In the genomic region with DNA sequence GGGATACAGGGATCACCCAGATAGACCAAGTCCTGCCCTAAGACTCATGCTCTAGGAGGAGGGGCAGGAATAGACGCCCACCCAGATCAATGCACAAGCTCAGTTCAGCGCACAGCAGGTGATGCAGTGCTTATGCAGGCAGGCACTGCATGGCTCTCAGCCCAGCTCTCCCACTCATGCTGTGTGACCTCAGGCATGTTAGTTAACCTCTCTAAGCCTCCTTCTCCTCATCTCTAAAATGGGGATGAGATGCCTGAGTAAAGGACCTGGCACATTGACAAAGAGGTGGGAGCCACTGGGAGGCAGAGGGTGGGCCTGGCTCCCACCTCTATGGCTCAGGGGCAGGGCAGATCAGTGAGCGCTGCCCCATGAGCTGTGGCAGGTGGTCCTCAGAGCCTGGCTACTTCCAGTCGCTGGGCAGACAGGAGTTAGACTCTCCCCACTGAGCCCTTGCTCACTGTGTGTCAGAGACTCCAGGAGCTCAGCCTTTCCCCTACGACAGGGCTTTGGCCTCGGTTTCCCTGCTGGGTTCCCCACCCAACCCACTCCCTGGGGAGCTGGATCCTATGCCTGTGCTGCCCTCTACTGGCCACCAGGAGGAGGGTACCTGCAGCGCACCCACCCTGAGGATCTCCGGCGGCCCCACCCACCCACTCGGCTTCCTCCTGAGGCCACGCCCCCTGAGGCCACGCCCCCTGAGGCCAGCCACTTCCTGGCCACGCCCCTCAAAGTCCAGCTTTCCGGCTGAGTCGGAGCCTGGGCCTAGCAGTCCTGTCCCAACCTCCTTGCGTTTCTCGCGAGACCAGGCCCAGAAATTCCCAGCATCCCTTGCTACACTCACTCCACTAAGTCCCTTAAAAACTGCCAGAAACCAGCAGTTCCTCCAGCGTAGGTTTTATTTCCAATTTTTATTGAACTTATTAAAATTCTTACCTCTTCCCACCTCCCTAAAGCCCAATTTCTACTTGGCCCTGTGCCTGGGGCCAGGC, we compare ENCODE assay signal across 8 cellular contexts.
DNase-seq lines count a peak whose midpoint lies in the region; ATAC-seq and TF ChIP-seq lines count a peak whose summit lies in the region.

No MANE protein-coding gene starts in this region.

- H3K4me3 ChIP-seq in HL-60 (replicated peaks; ENCODE audit: insufficient read depth, low read length) (no peak overlapping the region), heart left ventricle (no peak overlapping the region), retinal pigment epithelial cell (ENCODE audit: low read length) (no peak overlapping the region)

- H3K4me1 ChIP-seq in heart left ventricle: no peaks in the 10 kb centered on the region

- intact Hi-C loops in heart left ventricle (cut with DNase I): loop anchor here in 6 of 10 donors (5.0 to 10.0 kb wide), 4 partner anchors 223 to 233 kb away; no protein-coding TSS in a partner anchor

- ATAC-seq in heart left ventricle (peak; percentile 47 to 93 (median 81)), HG03521 (IDR thresholded peaks at IDR 0.05; ENCODE audit: unreplicated experiment) (no peak)

- no peaks in the 10 kb centered on the region for H3K36me3 ChIP-seq in heart left ventricle

- H3K9me3 ChIP-seq in heart left ventricle: peaks cover 0 to 26% (median 16%) of the 10 kb centered on the region in 12 donors

- WGBS in heart left ventricle, 4 donors: 30 to 37% (median 34%) methylated on average over 11 to 19 of the region's 19 CpGs

- peak; percentile 97 for DNase-seq in CMK (ENCODE audit: low read depth)
- DNase-seq in HL-60 (ENCODE audit: low read depth in 1 of 2, low spot score in 1 of 2): peak; percentile 43 to 74
- DNase-seq in SHP77 (lab: John Stamatoyannopoulos, UW): peak; percentile 76 to 81
- peak; percentile 81 for DNase-seq in activated effector memory CD4-positive, alpha-beta T cell treated with anti-CD3 and anti-CD28 coated beads, Interleukin-2, amount 50 U/mL, for 16 hours
- peak in 4 of 5 donors; percentile 20 to 72 (median 38) for DNase-seq in heart left ventricle
- DNase-seq in retinal pigment epithelial cell (ENCODE audit: low read depth): peak; percentile 23
- DNase-seq in cortex of kidney (lab: John Stamatoyannopoulos, UW): no peak

- TF ChIP-seq POLR2A in heart left ventricle (IDR thresholded peaks at IDR 0.05): no peak

- no peaks in the 10 kb centered on the region for H3K27me3 ChIP-seq in HL-60 (ENCODE audit: insufficient read depth, poor library complexity, severe bottlenecking)
- H3K27me3 ChIP-seq in heart left ventricle: peaks cover 0 to 2% (median 0%) of the 10 kb centered on the region in 9 donors

- H3K27ac ChIP-seq in HL-60 (replicated peaks) (no peak overlapping the region), heart left ventricle (no peak overlapping the region)

- peak; percentile 45 for TF ChIP-seq CTCF in HL-60 (IDR thresholded peaks at IDR 0.05; ENCODE audit: insufficient read depth, low read length)
- peak; percentile 21 to 59 (median 40) for TF ChIP-seq CTCF in heart left ventricle (IDR thresholded peaks at IDR 0.05)
- TF ChIP-seq CTCF in retinal pigment epithelial cell (conservative IDR thresholded peaks at IDR 0.05; ENCODE audit: low read depth, low read length): peak; percentile 70
